14 cellular contexts compared by ENCODE assay signal in the genomic region with DNA sequence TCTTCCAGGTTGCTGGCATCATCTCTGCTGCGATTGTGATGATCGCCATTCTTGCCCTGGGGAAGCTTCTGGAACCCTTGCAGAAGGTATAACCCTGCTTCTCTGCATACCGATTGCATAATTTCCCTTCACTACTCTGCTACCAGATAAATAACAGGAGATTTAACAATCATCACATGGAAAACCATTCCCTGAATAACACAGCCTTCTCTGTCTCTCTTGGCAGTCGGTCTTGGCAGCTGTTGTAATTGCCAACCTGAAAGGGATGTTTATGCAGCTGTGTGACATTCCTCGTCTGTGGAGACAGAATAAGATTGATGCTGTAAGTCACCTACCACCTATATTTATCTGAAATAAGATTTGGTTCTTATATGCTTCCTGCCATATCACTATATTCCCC. TPM values are rescaled to one million over a fixed set of nuclear protein-coding genes. Genes with fewer than 3 reads are reported as not detected.
A peak's percentile ranks its signal among the peaks of the same experiment; 100 is the strongest.
DNase-seq lines count a peak whose midpoint lies in the region; ATAC-seq and TF ChIP-seq lines count a peak whose summit lies in the region.
"Had no signal": no experiment of that assay in that cellular context is flagged by ENCODE, and none has a peak within 500 bp of the region (broad histone marks: within the 10 kb centered on the region; RNA-seq: fewer than 3 reads in every experiment).

No MANE protein-coding gene starts in this region.

- intact Hi-C loops in lower lobe of right lung (cut with DNase I): no loop called here

- no peak for TF ChIP-seq CTCF in lower lobe of right lung (IDR thresholded peaks at IDR 0.05)

- WGBS in mesendoderm (ENCODE audit: extremely low coverage, insufficient coverage, low lambda C conversion rate): no CpG with 5 or more reads among the region's 5 CpGs

- no peak overlapping the region for H4K5ac ChIP-seq in mesendoderm (ENCODE audit: low read length)

- H3K4me3 ChIP-seq in mesendoderm (ENCODE audit: low read length): no peak overlapping the region
- H3K4me3 ChIP-seq in lower lobe of right lung: no peak overlapping the region
- H3K4me3 ChIP-seq: body of pancreas, MG63, ovary, tibial nerve had no signal

- no peak overlapping the region for H3K4me2 ChIP-seq in mesendoderm (ENCODE audit: low read length)

- H3K23ac ChIP-seq in mesendoderm (ENCODE audit: low read length): no peak overlapping the region

- H4K8ac ChIP-seq in mesendoderm (ENCODE audit: low read depth, low read length): no peak overlapping the region

- no peak overlapping the region for H2BK120ac ChIP-seq in mesendoderm (ENCODE audit: low read depth, low read length)

- no peak overlapping the region for H3K56ac ChIP-seq in mesendoderm (ENCODE audit: low read length)

- H3K4me1 ChIP-seq in mesendoderm (ENCODE audit: control insufficient read depth, low read depth, low read length): no peaks in the 10 kb centered on the region
- H3K4me1 ChIP-seq in lower lobe of right lung: no peaks in the 10 kb centered on the region
- H3K4me1 ChIP-seq: body of pancreas had no signal

- H3K9ac ChIP-seq in mesendoderm (ENCODE audit: low read length): no peak overlapping the region

- DNase-seq in Ammon's horn (ENCODE audit: low spot score) (peak; percentile 53), NCI-H2081 (lab: John Stamatoyannopoulos, UW) (peak; percentile 44 to 71), caudate nucleus (lab: John Stamatoyannopoulos, UW) (peak in 3 of 61 donors; percentile 11 to 29 (median 24)), lung microvascular endothelial cell (ENCODE audit: low read depth in 2 of 2) (peak; percentile 59 to 92), mesendoderm (no peak), activated T-cell treated with anti-CD3 and anti-CD28 coated beads for 4 hours (no peak), kidney glomerular epithelial cell (lab: John Stamatoyannopoulos, UW) (no peak), lower lobe of right lung (no peak)
- DNase-seq: activated CD4-positive, alpha-beta memory T cell treated with anti-CD3 and anti-CD28 coated beads, Interleukin-2, amount 10 ng/mL, durations not matched to agents 7 days and 5 days; body of pancreas; MG63; NCI-H526; ovary had no signal

- H3K36me3 ChIP-seq in mesendoderm (ENCODE audit: control insufficient read depth, insufficient read depth, low read length): no peaks in the 10 kb centered on the region
- H3K36me3 ChIP-seq in lower lobe of right lung: no peaks in the 10 kb centered on the region
- H3K36me3 ChIP-seq: MG63, ovary, tibial nerve had no signal

- no peak overlapping the region for H2BK5ac ChIP-seq in mesendoderm (ENCODE audit: low read length)

- H3K27ac ChIP-seq in caudate nucleus (ENCODE audit: low read depth, low read length): peak overlapping the region; percentile 58
- no peak overlapping the region for H3K27ac ChIP-seq in mesendoderm (ENCODE audit: low read depth, low read length)
- H3K27ac ChIP-seq in lower lobe of right lung: no peak overlapping the region
- H3K27ac ChIP-seq: body of pancreas had no signal

- no peak overlapping the region for H2BK15ac ChIP-seq in mesendoderm (replicated peaks; ENCODE audit: low read depth)

- no peaks in the 10 kb centered on the region for H3K79me2 ChIP-seq in mesendoderm (ENCODE audit: control insufficient read depth, insufficient read depth, low read length)

- ATAC-seq in lower lobe of right lung: no peak
- ATAC-seq: body of pancreas had no signal

- H2AK5ac ChIP-seq in mesendoderm (ENCODE audit: low read length): no peak overlapping the region

- H3K27me3 ChIP-seq in mesendoderm (ENCODE audit: insufficient read depth, low read length, poor library complexity) (no peaks in the 10 kb centered on the region), lower lobe of right lung (ENCODE audit: low read depth) (no peaks in the 10 kb centered on the region)
- H3K27me3 ChIP-seq: MG63, ovary, tibial nerve had no signal

- no peak overlapping the region for H3K4ac ChIP-seq in mesendoderm (ENCODE audit: low read depth, low read length)

- H3K79me1 ChIP-seq in mesendoderm (ENCODE audit: low read length): no peaks in the 10 kb centered on the region

- no peaks in the 10 kb centered on the region for H3K9me3 ChIP-seq in lower lobe of right lung
- H3K9me3 ChIP-seq: body of pancreas, MG63, ovary, tibial nerve had no signal

- no peak overlapping the region for H3K18ac ChIP-seq in mesendoderm (ENCODE audit: low read length)

RNA-seq across cellular contexts. Expression of a gene that starts 33.8 kb away (rescaled TPM):
- total RNA-seq in lung microvascular endothelial cell (6.5 and 9.8 TPM in 2 replicates), lower lobe of right lung (1.0 TPM)
- polyA plus RNA-seq in mesendoderm (2013, experiment 1 of 2): 0.01 TPM
- 0.04 TPM for polyA plus RNA-seq in mesendoderm (2013, experiment 2 of 2)

RNA-seq across cellular contexts. Expression of a gene that starts 49.5 kb away (rescaled TPM):
- total RNA-seq in lung microvascular endothelial cell: 11.7 and 12.6 TPM in 2 replicates
- 36.4 TPM for polyA plus RNA-seq in mesendoderm (2013, experiment 1 of 2)
- 38.2 TPM for polyA plus RNA-seq in mesendoderm (2013, experiment 2 of 2)
- total RNA-seq in lower lobe of right lung: 20.9 TPM

Comparison
In these comparisons a context has a peak if more than half of its experiments do, and no peak if none do; other contexts are left out.
1. DNase-seq: peak in Ammon's horn (single experiment), NCI-H2081 (2 of 2) and lung microvascular endothelial cell (2 of 2); none in mesendoderm (single experiment), activated T-cell treated with anti-CD3 and anti-CD28 coated beads for 4 hours (single experiment), kidney glomerular epithelial cell (single experiment) and lower lobe of right lung (single experiment).